Comparison of ENCODE assay signal across 1 cellular context in the genomic region with DNA sequence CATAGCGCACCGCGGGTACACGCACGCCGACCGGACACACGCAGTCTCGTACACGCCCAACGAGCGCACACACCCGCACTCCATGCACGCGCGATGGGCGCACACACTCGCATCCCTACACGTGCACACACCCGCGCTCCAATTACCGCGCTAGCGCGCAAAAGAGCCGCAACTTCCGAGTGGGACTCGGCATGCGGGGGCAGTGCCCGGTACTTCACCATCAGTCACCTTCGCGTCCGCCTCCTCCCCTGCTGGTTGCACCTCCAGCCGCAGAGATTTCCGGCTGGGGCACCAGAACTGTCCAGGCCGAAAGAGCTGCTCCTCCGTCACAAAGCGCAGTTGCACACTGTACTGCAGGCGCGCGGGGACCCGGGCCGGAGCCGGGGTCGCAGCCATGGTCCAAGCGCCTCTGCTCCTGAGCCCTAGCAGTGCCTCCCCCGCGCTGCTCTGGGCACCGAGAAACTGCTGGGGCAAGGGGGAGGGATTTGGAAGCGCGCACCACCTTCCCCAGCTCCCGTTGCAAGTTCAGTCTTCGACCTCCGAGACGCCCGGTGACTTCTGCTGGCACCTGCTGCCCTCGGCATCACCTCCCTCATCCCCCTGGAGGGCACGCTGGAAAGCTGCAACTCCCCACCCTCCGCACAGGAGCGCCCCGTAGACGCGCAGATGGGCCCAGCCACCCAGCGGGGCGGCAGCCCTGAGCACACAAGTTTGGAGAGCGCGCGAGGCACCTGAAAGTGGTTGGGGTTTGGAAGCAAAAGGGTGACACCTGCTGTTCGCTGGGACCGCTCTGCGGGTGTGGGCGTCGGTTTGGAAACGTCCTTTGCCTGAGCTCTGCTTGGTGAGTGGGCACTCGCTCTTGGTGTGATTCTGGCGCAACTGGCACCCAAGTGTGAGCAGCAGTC.
TF ChIP-seq lines count a peak whose summit lies in the region.

No MANE protein-coding gene starts in this region.

TF ChIP-seq in HepG2, 621 proteins besides CTCF, POLR2A, EP300 and RAD21 (continued from another document and continues in another):
- TF ChIP-seq ZNF577 (CRISPR knock-in tag; IDR thresholded peaks at IDR 0.05; ENCODE audit: borderline replicate concordance, low read depth) (no peak), ZC3H4 (CRISPR knock-in tag; IDR thresholded peaks at IDR 0.05; ENCODE audit: borderline replicate concordance) (no peak), RXRB (CRISPR knock-in tag; IDR thresholded peaks at IDR 0.05; ENCODE audit: borderline replicate concordance) (peak; percentile 42; the same call in 1 of the 2 replicates), NFE2L1 (CRISPR knock-in tag; IDR thresholded peaks at IDR 0.05; ENCODE audit: borderline replicate concordance) (no peak), EHMT2 (IDR thresholded peaks at IDR 0.05; ENCODE audit: borderline replicate concordance, low read depth, low read length) (no peak), ZNF136 (CRISPR knock-in tag; IDR thresholded peaks at IDR 0.05; ENCODE audit: low read depth) (no peak), YEATS4 (CRISPR knock-in tag; IDR thresholded peaks at IDR 0.05; ENCODE audit: borderline replicate concordance) (peak; percentile 56), ELF1 (CRISPR knock-in tag; IDR thresholded peaks at IDR 0.05) (no peak), PLRG1 (conservative IDR thresholded peaks at IDR 0.05) (no peak), CREM (IDR thresholded peaks at IDR 0.05) (no peak), CREM (CRISPR knock-in tag; IDR thresholded peaks at IDR 0.05) (no peak), ZNF101 (CRISPR knock-in tag; IDR thresholded peaks at IDR 0.05; ENCODE audit: borderline replicate concordance, low read depth) (no peak), ZNF354B (CRISPR knock-in tag; IDR thresholded peaks at IDR 0.05) (no peak), SRSF4 (IDR thresholded peaks at IDR 0.05; ENCODE audit: low read depth, low read length, poor library complexity, severe bottlenecking) (no peak), ZNF556 (CRISPR knock-in tag; IDR thresholded peaks at IDR 0.05; ENCODE audit: borderline replicate concordance) (peak; percentile 59; the same call in 1 of the 2 replicates), MBNL3 (CRISPR knock-in tag; conservative IDR thresholded peaks at IDR 0.05) (no peak), KDM2A (CRISPR knock-in tag; IDR thresholded peaks at IDR 0.05; ENCODE audit: borderline replicate concordance, low read depth) (peak; percentile 79; the same call in 1 of the 2 replicates), MAFG (CRISPR knock-in tag; IDR thresholded peaks at IDR 0.05) (no peak), MTF2 (CRISPR knock-in tag; IDR thresholded peaks at IDR 0.05; ENCODE audit: borderline replicate concordance) (peak; percentile 39; the same call in 1 of the 2 replicates), RARA (CRISPR knock-in tag; IDR thresholded peaks at IDR 0.05) (no peak), FOXA1 (IDR thresholded peaks at IDR 0.05) (no peak), FOXA1 (CRISPR knock-in tag; IDR thresholded peaks at IDR 0.05) (peak; percentile 25; the same call in 1 of the 2 replicates), KDM4B (CRISPR knock-in tag; IDR thresholded peaks at IDR 0.05) (no peak), ZNF224 (CRISPR knock-in tag; IDR thresholded peaks at IDR 0.05) (0 out of 2 replicates have a peak, but pooled peaks have one; percentile 54), ZNF850 (CRISPR knock-in tag; conservative IDR thresholded peaks at IDR 0.05) (no peak), TRIM24 (CRISPR knock-in tag; IDR thresholded peaks at IDR 0.05) (no peak), EZH2 (conservative IDR thresholded peaks at IDR 0.05; ENCODE audit: low read depth, low read length) (no peak), ZC3H13 (CRISPR knock-in tag; IDR thresholded peaks at IDR 0.05) (no peak), JUNB (CRISPR knock-in tag; IDR thresholded peaks at IDR 0.05; ENCODE audit: borderline replicate concordance) (no peak), RBM39 (IDR thresholded peaks at IDR 0.05; ENCODE audit: low read depth, low read length, poor library complexity, severe bottlenecking) (no peak), CBX5 (CRISPR knock-in tag; IDR thresholded peaks at IDR 0.05; ENCODE audit: borderline replicate concordance) (peak; percentile 45; the same call in 1 of the 2 replicates), ZNF644 (CRISPR knock-in tag; IDR thresholded peaks at IDR 0.05; ENCODE audit: low read depth) (no peak), TBX2 (CRISPR knock-in tag; IDR thresholded peaks at IDR 0.05; ENCODE audit: borderline replicate concordance) (peak; percentile 43; the same call in 1 of the 2 replicates), FOXC1 (CRISPR knock-in tag; IDR thresholded peaks at IDR 0.05; ENCODE audit: borderline replicate concordance) (peak; percentile 82; the same call in 1 of the 2 replicates), ELF4 (CRISPR knock-in tag; IDR thresholded peaks at IDR 0.05; ENCODE audit: borderline replicate concordance) (no peak), CREB1 (IDR thresholded peaks at IDR 0.05) (no peak), CREB1 (CRISPR knock-in tag; IDR thresholded peaks at IDR 0.05) (no peak), ZNF549 (CRISPR knock-in tag; IDR thresholded peaks at IDR 0.05) (no peak), ZNF713 (CRISPR knock-in tag; IDR thresholded peaks at IDR 0.05) (no peak), ZNF891 (CRISPR knock-in tag; IDR thresholded peaks at IDR 0.05) (no peak; the same call in 1 of the 2 replicates), ZNF329 (CRISPR knock-in tag; IDR thresholded peaks at IDR 0.05; ENCODE audit: low read depth) (peak; percentile 57; the same call in 1 of the 2 replicates), ZSCAN30 (CRISPR knock-in tag; IDR thresholded peaks at IDR 0.05) (no peak), ZNF672 (CRISPR knock-in tag; IDR thresholded peaks at IDR 0.05) (no peak), MIXL1 (CRISPR knock-in tag; IDR thresholded peaks at IDR 0.05) (no peak)
- TF ChIP-seq, protein P1, sequence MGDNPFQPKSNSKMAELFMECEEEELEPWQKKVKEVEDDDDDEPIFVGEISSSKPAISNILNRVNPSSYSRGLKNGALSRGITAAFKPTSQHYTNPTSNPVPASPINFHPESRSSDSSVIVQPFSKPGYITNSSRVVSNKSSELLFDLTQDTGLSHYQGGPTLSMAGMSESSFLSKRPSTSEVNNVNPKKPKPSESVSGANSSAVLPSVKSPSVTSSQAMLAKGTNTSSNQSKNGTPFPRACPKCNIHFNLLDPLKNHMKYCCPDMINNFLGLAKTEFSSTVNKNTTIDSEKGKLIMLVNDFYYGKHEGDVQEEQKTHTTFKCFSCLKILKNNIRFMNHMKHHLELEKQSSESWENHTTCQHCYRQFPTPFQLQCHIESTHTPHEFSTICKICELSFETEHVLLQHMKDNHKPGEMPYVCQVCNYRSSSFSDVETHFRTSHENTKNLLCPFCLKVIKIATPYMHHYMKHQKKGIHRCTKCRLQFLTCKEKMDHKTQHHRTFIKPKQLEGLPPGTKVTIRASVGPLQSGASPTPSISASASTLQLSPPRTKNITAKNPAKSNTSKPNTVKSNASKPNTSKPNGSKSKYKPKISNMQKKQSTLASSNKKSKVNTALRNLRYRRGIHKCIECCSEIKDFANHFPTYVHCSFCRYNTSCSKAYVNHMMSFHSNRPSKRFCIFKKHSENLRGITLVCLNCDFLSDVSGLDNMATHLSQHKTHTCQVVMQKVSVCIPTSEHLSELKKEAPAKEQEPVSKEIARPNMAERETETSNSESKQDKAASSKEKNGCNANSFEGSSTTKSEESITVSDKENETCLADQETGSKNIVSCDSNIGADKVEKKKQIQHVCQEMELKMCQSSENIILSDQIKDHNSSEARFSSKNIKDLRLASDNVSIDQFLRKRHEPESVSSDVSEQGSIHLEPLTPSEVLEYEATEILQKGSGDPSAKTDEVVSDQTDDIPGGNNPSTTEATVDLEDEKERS (CRISPR knock-in tag; IDR thresholded peaks at IDR 0.05) = no peak
- TF ChIP-seq, protein P2, sequence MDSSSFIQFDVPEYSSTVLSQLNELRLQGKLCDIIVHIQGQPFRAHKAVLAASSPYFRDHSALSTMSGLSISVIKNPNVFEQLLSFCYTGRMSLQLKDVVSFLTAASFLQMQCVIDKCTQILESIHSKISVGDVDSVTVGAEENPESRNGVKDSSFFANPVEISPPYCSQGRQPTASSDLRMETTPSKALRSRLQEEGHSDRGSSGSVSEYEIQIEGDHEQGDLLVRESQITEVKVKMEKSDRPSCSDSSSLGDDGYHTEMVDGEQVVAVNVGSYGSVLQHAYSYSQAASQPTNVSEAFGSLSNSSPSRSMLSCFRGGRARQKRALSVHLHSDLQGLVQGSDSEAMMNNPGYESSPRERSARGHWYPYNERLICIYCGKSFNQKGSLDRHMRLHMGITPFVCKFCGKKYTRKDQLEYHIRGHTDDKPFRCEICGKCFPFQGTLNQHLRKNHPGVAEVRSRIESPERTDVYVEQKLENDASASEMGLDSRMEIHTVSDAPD (CRISPR knock-in tag; IDR thresholded peaks at IDR 0.05) = no peak
- TF ChIP-seq, protein P3, sequence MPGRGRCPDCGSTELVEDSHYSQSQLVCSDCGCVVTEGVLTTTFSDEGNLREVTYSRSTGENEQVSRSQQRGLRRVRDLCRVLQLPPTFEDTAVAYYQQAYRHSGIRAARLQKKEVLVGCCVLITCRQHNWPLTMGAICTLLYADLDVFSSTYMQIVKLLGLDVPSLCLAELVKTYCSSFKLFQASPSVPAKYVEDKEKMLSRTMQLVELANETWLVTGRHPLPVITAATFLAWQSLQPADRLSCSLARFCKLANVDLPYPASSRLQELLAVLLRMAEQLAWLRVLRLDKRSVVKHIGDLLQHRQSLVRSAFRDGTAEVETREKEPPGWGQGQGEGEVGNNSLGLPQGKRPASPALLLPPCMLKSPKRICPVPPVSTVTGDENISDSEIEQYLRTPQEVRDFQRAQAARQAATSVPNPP (CRISPR knock-in tag; IDR thresholded peaks at IDR 0.05) = no peak
- TF ChIP-seq, protein P4, sequence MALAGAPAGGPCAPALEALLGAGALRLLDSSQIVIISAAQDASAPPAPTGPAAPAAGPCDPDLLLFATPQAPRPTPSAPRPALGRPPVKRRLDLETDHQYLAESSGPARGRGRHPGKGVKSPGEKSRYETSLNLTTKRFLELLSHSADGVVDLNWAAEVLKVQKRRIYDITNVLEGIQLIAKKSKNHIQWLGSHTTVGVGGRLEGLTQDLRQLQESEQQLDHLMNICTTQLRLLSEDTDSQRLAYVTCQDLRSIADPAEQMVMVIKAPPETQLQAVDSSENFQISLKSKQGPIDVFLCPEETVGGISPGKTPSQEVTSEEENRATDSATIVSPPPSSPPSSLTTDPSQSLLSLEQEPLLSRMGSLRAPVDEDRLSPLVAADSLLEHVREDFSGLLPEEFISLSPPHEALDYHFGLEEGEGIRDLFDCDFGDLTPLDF (CRISPR knock-in tag; IDR thresholded peaks at IDR 0.05) = no peak
- TF ChIP-seq, protein P5, sequence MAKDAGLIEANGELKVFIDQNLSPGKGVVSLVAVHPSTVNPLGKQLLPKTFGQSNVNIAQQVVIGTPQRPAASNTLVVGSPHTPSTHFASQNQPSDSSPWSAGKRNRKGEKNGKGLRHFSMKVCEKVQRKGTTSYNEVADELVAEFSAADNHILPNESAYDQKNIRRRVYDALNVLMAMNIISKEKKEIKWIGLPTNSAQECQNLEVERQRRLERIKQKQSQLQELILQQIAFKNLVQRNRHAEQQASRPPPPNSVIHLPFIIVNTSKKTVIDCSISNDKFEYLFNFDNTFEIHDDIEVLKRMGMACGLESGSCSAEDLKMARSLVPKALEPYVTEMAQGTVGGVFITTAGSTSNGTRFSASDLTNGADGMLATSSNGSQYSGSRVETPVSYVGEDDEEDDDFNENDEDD (CRISPR knock-in tag; IDR thresholded peaks at IDR 0.05; ENCODE audit: borderline replicate concordance) = peak; percentile 57; the same call in 1 of the 2 replicates
- TF ChIP-seq, protein P6, sequence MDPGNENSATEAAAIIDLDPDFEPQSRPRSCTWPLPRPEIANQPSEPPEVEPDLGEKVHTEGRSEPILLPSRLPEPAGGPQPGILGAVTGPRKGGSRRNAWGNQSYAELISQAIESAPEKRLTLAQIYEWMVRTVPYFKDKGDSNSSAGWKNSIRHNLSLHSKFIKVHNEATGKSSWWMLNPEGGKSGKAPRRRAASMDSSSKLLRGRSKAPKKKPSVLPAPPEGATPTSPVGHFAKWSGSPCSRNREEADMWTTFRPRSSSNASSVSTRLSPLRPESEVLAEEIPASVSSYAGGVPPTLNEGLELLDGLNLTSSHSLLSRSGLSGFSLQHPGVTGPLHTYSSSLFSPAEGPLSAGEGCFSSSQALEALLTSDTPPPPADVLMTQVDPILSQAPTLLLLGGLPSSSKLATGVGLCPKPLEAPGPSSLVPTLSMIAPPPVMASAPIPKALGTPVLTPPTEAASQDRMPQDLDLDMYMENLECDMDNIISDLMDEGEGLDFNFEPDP (CRISPR knock-in tag; conservative IDR thresholded peaks at IDR 0.05) = no peak
- TF ChIP-seq, protein P7, sequence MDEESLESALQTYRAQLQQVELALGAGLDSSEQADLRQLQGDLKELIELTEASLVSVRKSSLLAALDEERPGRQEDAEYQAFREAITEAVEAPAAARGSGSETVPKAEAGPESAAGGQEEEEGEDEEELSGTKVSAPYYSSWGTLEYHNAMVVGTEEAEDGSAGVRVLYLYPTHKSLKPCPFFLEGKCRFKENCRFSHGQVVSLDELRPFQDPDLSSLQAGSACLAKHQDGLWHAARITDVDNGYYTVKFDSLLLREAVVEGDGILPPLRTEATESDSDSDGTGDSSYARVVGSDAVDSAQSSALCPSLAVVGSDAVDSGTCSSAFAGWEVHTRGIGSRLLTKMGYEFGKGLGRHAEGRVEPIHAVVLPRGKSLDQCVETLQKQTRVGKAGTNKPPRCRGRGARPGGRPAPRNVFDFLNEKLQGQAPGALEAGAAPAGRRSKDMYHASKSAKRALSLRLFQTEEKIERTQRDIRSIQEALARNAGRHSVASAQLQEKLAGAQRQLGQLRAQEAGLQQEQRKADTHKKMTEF (CRISPR knock-in tag; IDR thresholded peaks at IDR 0.05) = no peak
- TF ChIP-seq, protein P8, sequence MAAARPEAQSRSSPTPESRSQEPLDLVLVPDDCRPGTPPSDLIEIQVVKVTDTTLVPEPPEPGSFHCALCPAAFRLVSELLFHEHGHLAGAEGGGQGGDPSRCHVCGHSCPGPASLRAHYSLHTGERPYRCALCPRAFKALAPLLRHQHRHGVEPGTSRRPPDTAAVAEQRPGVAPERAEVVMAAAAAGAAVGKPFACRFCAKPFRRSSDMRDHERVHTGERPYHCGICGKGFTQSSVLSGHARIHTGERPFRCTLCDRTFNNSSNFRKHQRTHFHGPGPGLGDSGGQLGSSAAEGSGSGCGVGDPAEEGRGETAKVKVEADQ (CRISPR knock-in tag; IDR thresholded peaks at IDR 0.05; ENCODE audit: borderline replicate concordance) = no peak
- TF ChIP-seq, protein P9, sequence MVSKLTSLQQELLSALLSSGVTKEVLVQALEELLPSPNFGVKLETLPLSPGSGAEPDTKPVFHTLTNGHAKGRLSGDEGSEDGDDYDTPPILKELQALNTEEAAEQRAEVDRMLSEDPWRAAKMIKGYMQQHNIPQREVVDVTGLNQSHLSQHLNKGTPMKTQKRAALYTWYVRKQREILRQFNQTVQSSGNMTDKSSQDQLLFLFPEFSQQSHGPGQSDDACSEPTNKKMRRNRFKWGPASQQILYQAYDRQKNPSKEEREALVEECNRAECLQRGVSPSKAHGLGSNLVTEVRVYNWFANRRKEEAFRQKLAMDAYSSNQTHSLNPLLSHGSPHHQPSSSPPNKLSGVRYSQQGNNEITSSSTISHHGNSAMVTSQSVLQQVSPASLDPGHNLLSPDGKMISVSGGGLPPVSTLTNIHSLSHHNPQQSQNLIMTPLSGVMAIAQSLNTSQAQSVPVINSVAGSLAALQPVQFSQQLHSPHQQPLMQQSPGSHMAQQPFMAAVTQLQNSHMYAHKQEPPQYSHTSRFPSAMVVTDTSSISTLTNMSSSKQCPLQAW (CRISPR knock-in tag; IDR thresholded peaks at IDR 0.05) = 0 out of 2 replicates have a peak, but pooled peaks have one; percentile 32
